1 cellular context compared by ENCODE assay signal in genomic region chr16:77190478-77191258, GRCh38.
TF ChIP-seq lines count a peak whose summit lies in the region.

MON1B (plus strand) TSS chr16:77191190; CDS start chr16:77191486, 296 bp downstream.

TF ChIP-seq in HepG2, 621 proteins besides CTCF, POLR2A, EP300 and RAD21 (continued from another document):
- TF ChIP-seq TFAP4 (IDR thresholded peaks at IDR 0.05; ENCODE audit: borderline replicate concordance, low read depth) (peak; percentile 26; the same call in 1 of the 2 replicates), POLR2G (IDR thresholded peaks at IDR 0.05; ENCODE audit: low read depth, low read length) (peak; percentile 94), CCDC6 (CRISPR knock-in tag; IDR thresholded peaks at IDR 0.05) (peak; percentile 65; the same call in 1 of the 2 replicates), MIXL1 (CRISPR knock-in tag; IDR thresholded peaks at IDR 0.05) (peak; percentile 32; the same call in 1 of the 2 replicates), FOXO1 (CRISPR knock-in tag; IDR thresholded peaks at IDR 0.05) (peak; percentile 35), HNRNPLL (IDR thresholded peaks at IDR 0.05; ENCODE audit: low read depth, low read length, poor library complexity, severe bottlenecking) (peak; percentile 92), HMG20B (CRISPR knock-in tag; conservative IDR thresholded peaks at IDR 0.05) (0 out of 2 replicates have a peak, but pooled peaks have one; percentile 33), MAFG (CRISPR knock-in tag; IDR thresholded peaks at IDR 0.05) (no peak), NFYB (CRISPR knock-in tag; IDR thresholded peaks at IDR 0.05) (peak; percentile 97), ZNF513 (CRISPR knock-in tag; conservative IDR thresholded peaks at IDR 0.05) (no peak), ZNF207 (IDR thresholded peaks at IDR 0.05; ENCODE audit: borderline replicate concordance) (no peak), ZNF282 (IDR thresholded peaks at IDR 0.05; ENCODE audit: partially characterized antibody) (no peak), SNAPC4 (CRISPR knock-in tag; IDR thresholded peaks at IDR 0.05) (no peak), SP5 (CRISPR knock-in tag; IDR thresholded peaks at IDR 0.05; ENCODE audit: borderline replicate concordance, low read depth) (no peak), HNRNPH1 (optimal IDR thresholded peaks at IDR 0.05; ENCODE audit: low read depth, low read length) (no peak), HDAC1 (CRISPR knock-in tag; IDR thresholded peaks at IDR 0.05) (peak; percentile 94), ZSCAN25 (CRISPR knock-in tag; IDR thresholded peaks at IDR 0.05) (peak; percentile 17; the same call in 1 of the 2 replicates), ZSCAN20 (CRISPR knock-in tag; IDR thresholded peaks at IDR 0.05; ENCODE audit: borderline replicate concordance) (no peak), E2F2 (CRISPR knock-in tag; IDR thresholded peaks at IDR 0.05; ENCODE audit: borderline replicate concordance) (0 out of 2 replicates have a peak, but pooled peaks have one; percentile 16), GMEB2 (CRISPR knock-in tag; IDR thresholded peaks at IDR 0.05; ENCODE audit: low read depth) (0 out of 2 replicates have a peak, but pooled peaks have one; percentile 14), ZNF10 (CRISPR knock-in tag; IDR thresholded peaks at IDR 0.05; ENCODE audit: borderline replicate concordance, low read depth) (no peak), ATF2 (CRISPR knock-in tag; IDR thresholded peaks at IDR 0.05) (peak; percentile 58; the same call in 1 of the 2 replicates), ISX (CRISPR knock-in tag; conservative IDR thresholded peaks at IDR 0.05) (no peak), HDAC2 (CRISPR knock-in tag; IDR thresholded peaks at IDR 0.05) (0 out of 2 replicates have a peak, but pooled peaks have one; percentile 39), ZNF484 (CRISPR knock-in tag; IDR thresholded peaks at IDR 0.05; ENCODE audit: borderline replicate concordance, low read depth) (no peak), ZNF780A (CRISPR knock-in tag; IDR thresholded peaks at IDR 0.05) (no peak), ZXDC (CRISPR knock-in tag; IDR thresholded peaks at IDR 0.05) (no peak)
